Comparison of ENCODE assay signal across 23 cellular contexts in the genomic region with DNA sequence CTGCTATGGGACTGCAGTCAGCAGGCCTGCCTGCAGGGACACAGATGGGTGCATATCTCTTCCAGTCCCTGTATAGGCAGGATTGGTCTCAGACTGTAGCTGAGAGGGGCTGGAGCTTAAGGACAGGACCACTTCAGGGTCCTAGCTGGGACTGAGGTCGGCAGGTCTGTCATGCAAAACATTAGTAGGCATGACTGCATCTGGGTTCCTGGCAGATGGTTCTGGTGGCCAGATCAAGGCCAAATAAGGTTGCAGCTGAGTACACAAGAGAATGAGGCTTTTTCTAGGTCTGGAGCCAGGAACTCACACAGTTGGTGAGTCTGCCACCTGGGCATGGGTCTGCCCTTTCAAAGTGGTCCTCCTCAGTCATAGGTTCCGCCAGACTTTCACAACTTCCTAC.
"Had no signal": no experiment of that assay in that cellular context is flagged by ENCODE, and none has a peak within 500 bp of the region (broad histone marks: within the 10 kb centered on the region; RNA-seq: fewer than 3 reads in every experiment).

No MANE protein-coding gene starts in this region.

- DNase-seq: activated CD4-positive, alpha-beta T cell treated with anti-CD3 and anti-CD28 coated beads, Interleukin-2, amount 10 ng/mL, durations not matched to agents 7 days and 5 days; activated CD8-positive, alpha-beta T cell treated with anti-CD3 and anti-CD28 coated beads, Interleukin-2, amount 10 ng/mL, durations not matched to agents 7 days and 5 days; activated naive CD4-positive, alpha-beta T cell; activated T-cell treated with anti-CD3 and anti-CD28 coated beads, Interleukin-2, amount 50 U/mL, for 1 hour; adrenal gland; cerebellar nuclear complex; cortex of kidney; heart right ventricle; islet precursor cell; left cardiac atrium; midbrain; natural killer cell; spleen; stimulated activated CD4-positive, alpha-beta T cell treated with anti-CD3 and anti-CD28 coated beads, Interleukin-4, amount 100 ng/mL, for 4 hours; stimulated activated naive CD8-positive, alpha-beta T cell treated with anti-CD3 and anti-CD28 coated beads, Interleukin-15, Interleukin-2, amounts not matched to agents 100 U/mL and 50 U/mL, for 24 hours; thyroid gland; upper lobe of right lung had no signal

- H3K27ac ChIP-seq: adrenal gland, breast epithelium, epithelial cell of prostate, heart right ventricle, prostate gland, spleen, thyroid gland, upper lobe of right lung, VCaP had no signal

- ATAC-seq: activated CD4-positive, CD25-positive, alpha-beta regulatory T cell treated with anti-CD3 and anti-CD28 coated beads, Interleukin-2, amount 50 U/mL, for 24 hours; activated CD8-positive, alpha-beta T cell treated with anti-CD3 and anti-CD28 coated beads, Interleukin-2, amount 10 ng/mL, durations not matched to agents 7 days and 5 days; activated T-helper 17 cell treated with anti-CD3 and anti-CD28 coated beads, Interleukin-2, amount 50 U/mL, for 72 hours; heart right ventricle; left cardiac atrium; natural killer cell; stimulated activated naive CD8-positive, alpha-beta T cell treated with anti-CD3 and anti-CD28 coated beads, Interleukin-15, Interleukin-2, amounts not matched to agents 100 U/mL and 50 U/mL, for 24 hours; upper lobe of right lung had no signal
